Comparison of ENCODE assay signal across 36 cellular contexts in the genomic region with DNA sequence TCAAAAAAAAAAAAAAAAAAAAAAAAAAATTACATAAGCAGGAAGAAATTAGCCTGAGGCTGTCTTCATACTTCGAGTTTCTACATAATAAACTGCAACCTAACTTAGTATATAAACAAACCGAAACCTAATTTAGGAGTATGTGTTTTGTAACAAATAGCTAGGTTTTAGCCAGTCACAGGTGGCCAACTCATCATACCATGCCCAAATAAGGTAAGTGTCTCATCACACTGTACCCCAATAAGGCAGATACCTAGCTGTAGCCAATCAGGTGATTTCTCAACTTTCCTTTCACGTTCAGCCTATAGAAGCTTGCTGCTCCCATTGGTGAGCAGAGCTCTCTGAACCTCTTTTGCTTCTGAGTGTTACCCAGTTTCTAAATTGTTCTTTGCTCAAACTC. TPM values are rescaled to one million over a fixed set of nuclear protein-coding genes. Genes with fewer than 3 reads are reported as not detected.
"Had no signal": no experiment of that assay in that cellular context is flagged by ENCODE, and none has a peak within 500 bp of the region (broad histone marks: within the 10 kb centered on the region; RNA-seq: fewer than 3 reads in every experiment).

No MANE protein-coding gene starts in this region.

- ATAC-seq: activated naive CD4-positive, alpha-beta T cell treated with anti-CD3 and anti-CD28 coated beads, Interleukin-2, amount 50 U/mL, for 72 hours; activated T-cell treated with anti-CD3 and anti-CD28 coated beads, Interleukin-2, amount 50 U/mL, for 72 hours; gastroesophageal sphincter; heart right ventricle; T-helper 17 cell; WTC11 had no signal

- H3K27me3 ChIP-seq: ascending aorta, breast epithelium, cardiac muscle cell, colonic mucosa, esophagus muscularis mucosa, gastroesophageal sphincter, heart right ventricle, hepatocyte had no signal

- H3K4me1 ChIP-seq: breast epithelium, esophagus muscularis mucosa, gastroesophageal sphincter had no signal

- H3K4me2 ChIP-seq: hepatocyte had no signal

- H3K79me2 ChIP-seq: hepatocyte had no signal

- H3K27ac ChIP-seq: ascending aorta, breast epithelium, cardiac muscle cell, esophagus muscularis mucosa, gastroesophageal sphincter, heart right ventricle, hepatocyte, VCaP had no signal

- FAIRE-seq: endometrium, endothelial cell of umbilical vein, TTC549 had no signal

- H3K9me3 ChIP-seq: ascending aorta, breast epithelium, colonic mucosa, esophagus muscularis mucosa, gastroesophageal sphincter, heart right ventricle had no signal

- H2AFZ ChIP-seq: hepatocyte had no signal

- H3K4me3 ChIP-seq: ascending aorta, breast epithelium, cardiac muscle cell, colonic mucosa, esophagus muscularis mucosa, gastroesophageal sphincter, heart right ventricle, hepatocyte had no signal

- DNase-seq: activated CD4-positive, alpha-beta memory T cell treated with anti-CD3 and anti-CD28 coated beads, Interleukin-2, amount 10 ng/mL, durations not matched to agents 7 days and 5 days; activated CD4-positive, alpha-beta T cell treated with anti-CD3 and anti-CD28 coated beads for 1 hour; activated CD4-positive, alpha-beta T cell treated with anti-CD3 and anti-CD28 coated beads for 4 hours; activated CD4-positive, alpha-beta T cell treated with anti-CD3 and anti-CD28 coated beads, Interleukin-2, amount 10 ng/mL, durations not matched to agents 7 days and 5 days; activated CD4-positive, alpha-beta T cell treated with anti-CD3 and anti-CD28 coated beads, Interleukin-2, amount 50 U/mL, for 4 hours; activated CD8-positive, alpha-beta memory T cell treated with anti-CD3 and anti-CD28 coated beads, Interleukin-2, amount 50 U/mL, for 48 hours; activated gamma-delta T cell; activated naive CD4-positive, alpha-beta T cell; activated naive CD4-positive, alpha-beta T cell treated with anti-CD3 and anti-CD28 coated beads, Interleukin-2, amount 10 ng/mL, durations not matched to agents 7 days and 5 days; activated naive CD8-positive, alpha-beta T cell treated with anti-CD3 and anti-CD28 coated beads, Interleukin-2, amount 10 ng/mL, durations not matched to agents 7 days and 5 days; activated T-cell treated with anti-CD3 and anti-CD28 coated beads for 4 hours; activated T-cell treated with anti-CD3 and anti-CD28 coated beads, Interleukin-2, amount 50 U/mL, for 24 hours; activated T-cell treated with anti-CD3 and anti-CD28 coated beads, Interleukin-2, amount 50 U/mL, for 72 hours; central memory CD4-positive, alpha-beta T cell; cerebellar nuclear complex; colonic mucosa; effector CD8-positive, alpha-beta T cell; erythroblast; foreskin melanocyte; heart right ventricle; T-helper 17 cell; T1000 had no signal

- H3K36me3 ChIP-seq: ascending aorta, breast epithelium, cardiac muscle cell, colonic mucosa, esophagus muscularis mucosa, gastroesophageal sphincter, heart right ventricle had no signal

RNA-seq across cellular contexts. Expression of a gene that starts 13.9 kb away (rescaled TPM):
- total RNA-seq: activated CD4-positive, alpha-beta memory T cell treated with anti-CD3 and anti-CD28 coated beads, Interleukin-2, amount 10 ng/mL, durations not matched to agents 7 days and 5 days; activated CD4-positive, alpha-beta T cell treated with anti-CD3 and anti-CD28 coated beads, Interleukin-2, amount 10 ng/mL, durations not matched to agents 7 days and 5 days; activated naive CD4-positive, alpha-beta T cell treated with anti-CD3 and anti-CD28 coated beads, Interleukin-2, amount 50 U/mL, for 72 hours; activated naive CD8-positive, alpha-beta T cell treated with anti-CD3 and anti-CD28 coated beads, Interleukin-2, amount 10 ng/mL, durations not matched to agents 7 days and 5 days; activated T-cell treated with anti-CD3 and anti-CD28 coated beads, Interleukin-2, amount 50 U/mL, for 72 hours; ascending aorta; cardiac muscle cell; dermis microvascular lymphatic vessel endothelial cell; endothelial cell of umbilical vein; esophagus muscularis mucosa; glomerular endothelial cell; heart right ventricle; T-helper 17 cell had no signal
- polyA plus RNA-seq: endothelial cell of umbilical vein, heart right ventricle had no signal
